In genomic region chrX:114095789-114096188, GRCh38 we compare ENCODE assay signal across 9 cellular contexts.
"Had no signal": no experiment of that assay in that cellular context is flagged by ENCODE, and none has a peak within 500 bp of the region (broad histone marks: within the 10 kb centered on the region; RNA-seq: fewer than 3 reads in every experiment).

No MANE protein-coding gene starts in this region.

- FAIRE-seq: H54, HTR-8/SVneo had no signal

- H3K27ac ChIP-seq: GM23248, KMS-11 had no signal

- H3K9ac ChIP-seq: GM23248, KMS-11 had no signal

- DNase-seq: GM23248, GOT3, H9, HCEC 1CT, Karpas-422, KBM-7 had no signal

- H2AFZ ChIP-seq: GM23248 had no signal

- H3K4me3 ChIP-seq: GM23248 had no signal

- H3K27ac Mint-ChIP-seq: H9 had no signal

- H3K4me3 Mint-ChIP-seq: H9 had no signal

- H3K4me2 ChIP-seq: KMS-11 had no signal
